ENCODE assay signal across 1 cellular context in the genomic region with DNA sequence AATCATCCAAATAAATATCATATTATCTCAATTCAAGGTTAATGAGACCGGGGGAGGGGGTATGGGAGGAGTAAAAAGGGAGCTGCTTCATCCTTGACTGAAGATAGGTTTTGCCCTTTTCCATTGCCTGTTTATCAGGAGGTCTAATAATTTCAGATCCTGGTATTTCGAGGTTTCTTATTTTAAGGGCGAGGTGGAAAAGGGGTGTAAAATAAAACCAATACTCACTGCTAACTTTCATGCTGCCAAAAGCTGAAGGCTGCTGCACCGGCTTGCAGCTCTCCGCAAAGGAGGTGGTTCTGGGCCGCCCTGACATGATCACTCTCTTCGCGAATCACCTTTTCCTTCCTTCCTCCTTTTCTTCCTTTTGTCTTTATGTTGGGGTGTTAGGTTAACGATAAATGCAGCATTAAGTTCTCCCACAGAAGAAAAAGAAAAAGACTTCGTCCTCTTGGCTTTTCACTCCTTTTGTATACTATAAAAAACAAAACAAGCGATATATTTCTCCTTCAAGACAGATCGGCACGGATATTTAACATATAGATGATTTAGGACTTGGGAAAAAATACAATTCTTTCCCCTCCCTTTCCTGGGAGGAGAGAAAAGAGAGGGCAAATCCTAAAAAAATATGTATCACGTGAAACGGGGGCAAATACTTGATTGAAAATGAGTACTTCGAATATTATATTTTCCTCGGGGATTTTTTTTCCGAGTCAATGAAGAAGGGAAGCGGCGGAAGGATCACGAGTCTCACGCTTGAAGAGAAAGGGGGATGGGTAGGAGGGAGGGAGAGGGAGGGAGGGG.
TF ChIP-seq lines count a peak whose summit lies in the region.

No MANE protein-coding gene starts in this region.

TF ChIP-seq in K562, 482 proteins besides CTCF, POLR2A, EP300 and RAD21 (continued from another document):
- TF ChIP-seq, protein P1, sequence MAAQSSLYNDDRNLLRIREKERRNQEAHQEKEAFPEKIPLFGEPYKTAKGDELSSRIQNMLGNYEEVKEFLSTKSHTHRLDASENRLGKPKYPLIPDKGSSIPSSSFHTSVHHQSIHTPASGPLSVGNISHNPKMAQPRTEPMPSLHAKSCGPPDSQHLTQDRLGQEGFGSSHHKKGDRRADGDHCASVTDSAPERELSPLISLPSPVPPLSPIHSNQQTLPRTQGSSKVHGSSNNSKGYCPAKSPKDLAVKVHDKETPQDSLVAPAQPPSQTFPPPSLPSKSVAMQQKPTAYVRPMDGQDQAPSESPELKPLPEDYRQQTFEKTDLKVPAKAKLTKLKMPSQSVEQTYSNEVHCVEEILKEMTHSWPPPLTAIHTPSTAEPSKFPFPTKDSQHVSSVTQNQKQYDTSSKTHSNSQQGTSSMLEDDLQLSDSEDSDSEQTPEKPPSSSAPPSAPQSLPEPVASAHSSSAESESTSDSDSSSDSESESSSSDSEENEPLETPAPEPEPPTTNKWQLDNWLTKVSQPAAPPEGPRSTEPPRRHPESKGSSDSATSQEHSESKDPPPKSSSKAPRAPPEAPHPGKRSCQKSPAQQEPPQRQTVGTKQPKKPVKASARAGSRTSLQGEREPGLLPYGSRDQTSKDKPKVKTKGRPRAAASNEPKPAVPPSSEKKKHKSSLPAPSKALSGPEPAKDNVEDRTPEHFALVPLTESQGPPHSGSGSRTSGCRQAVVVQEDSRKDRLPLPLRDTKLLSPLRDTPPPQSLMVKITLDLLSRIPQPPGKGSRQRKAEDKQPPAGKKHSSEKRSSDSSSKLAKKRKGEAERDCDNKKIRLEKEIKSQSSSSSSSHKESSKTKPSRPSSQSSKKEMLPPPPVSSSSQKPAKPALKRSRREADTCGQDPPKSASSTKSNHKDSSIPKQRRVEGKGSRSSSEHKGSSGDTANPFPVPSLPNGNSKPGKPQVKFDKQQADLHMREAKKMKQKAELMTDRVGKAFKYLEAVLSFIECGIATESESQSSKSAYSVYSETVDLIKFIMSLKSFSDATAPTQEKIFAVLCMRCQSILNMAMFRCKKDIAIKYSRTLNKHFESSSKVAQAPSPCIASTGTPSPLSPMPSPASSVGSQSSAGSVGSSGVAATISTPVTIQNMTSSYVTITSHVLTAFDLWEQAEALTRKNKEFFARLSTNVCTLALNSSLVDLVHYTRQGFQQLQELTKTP (IDR thresholded peaks at IDR 0.05; ENCODE audit: low read depth in 1 of 2, partially characterized antibody in 2 of 2), result peak in 1 of 2 experiments; percentile 73
- TF ChIP-seq TOE1 (IDR thresholded peaks at IDR 0.05; ENCODE audit: borderline replicate concordance) (0 out of 2 replicates have a peak, but pooled peaks have one; percentile 29), TOE1 (CRISPR knock-in tag; IDR thresholded peaks at IDR 0.05; ENCODE audit: borderline replicate concordance, low read depth) (no peak), PCBP2 (IDR thresholded peaks at IDR 0.05; ENCODE audit: low read depth, low read length, poor library complexity, severe bottlenecking) (peak; percentile 4), TAF1 (IDR thresholded peaks at IDR 0.05; ENCODE audit: control insufficient read depth, extremely low read depth, insufficient read depth, low read length, severe bottlenecking) (peak; percentile 45), CBX8 (IDR thresholded peaks at IDR 0.05; ENCODE audit: borderline replicate concordance, extremely low read depth, low read depth, low read length, poor library complexity, severe bottlenecking) (no peak), HIVEP1 (CRISPR knock-in tag; IDR thresholded peaks at IDR 0.05) (no peak), GTF2E2 (tag; IDR thresholded peaks at IDR 0.05) (no peak), CREM (IDR thresholded peaks at IDR 0.05; ENCODE audit: low read depth) (peak; percentile 24; the same call in 1 of the 2 replicates), BRCA1 (IDR thresholded peaks at IDR 0.05) (no peak), BRCA1 (CRISPR knock-in tag; IDR thresholded peaks at IDR 0.05) (no peak), ZNF444 (CRISPR knock-in tag; IDR thresholded peaks at IDR 0.05) (peak; percentile 98), ELF1 (tag; IDR thresholded peaks at IDR 0.05) (0 out of 2 replicates have a peak, but pooled peaks have one; percentile 4), FOXA1 (IDR thresholded peaks at IDR 0.05; ENCODE audit: borderline replicate concordance) (no peak)
- TF ChIP-seq, protein P2, sequence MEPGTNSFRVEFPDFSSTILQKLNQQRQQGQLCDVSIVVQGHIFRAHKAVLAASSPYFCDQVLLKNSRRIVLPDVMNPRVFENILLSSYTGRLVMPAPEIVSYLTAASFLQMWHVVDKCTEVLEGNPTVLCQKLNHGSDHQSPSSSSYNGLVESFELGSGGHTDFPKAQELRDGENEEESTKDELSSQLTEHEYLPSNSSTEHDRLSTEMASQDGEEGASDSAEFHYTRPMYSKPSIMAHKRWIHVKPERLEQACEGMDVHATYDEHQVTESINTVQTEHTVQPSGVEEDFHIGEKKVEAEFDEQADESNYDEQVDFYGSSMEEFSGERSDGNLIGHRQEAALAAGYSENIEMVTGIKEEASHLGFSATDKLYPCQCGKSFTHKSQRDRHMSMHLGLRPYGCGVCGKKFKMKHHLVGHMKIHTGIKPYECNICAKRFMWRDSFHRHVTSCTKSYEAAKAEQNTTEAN (CRISPR knock-in tag; IDR thresholded peaks at IDR 0.05), result no peak
- TF ChIP-seq, protein P3, sequence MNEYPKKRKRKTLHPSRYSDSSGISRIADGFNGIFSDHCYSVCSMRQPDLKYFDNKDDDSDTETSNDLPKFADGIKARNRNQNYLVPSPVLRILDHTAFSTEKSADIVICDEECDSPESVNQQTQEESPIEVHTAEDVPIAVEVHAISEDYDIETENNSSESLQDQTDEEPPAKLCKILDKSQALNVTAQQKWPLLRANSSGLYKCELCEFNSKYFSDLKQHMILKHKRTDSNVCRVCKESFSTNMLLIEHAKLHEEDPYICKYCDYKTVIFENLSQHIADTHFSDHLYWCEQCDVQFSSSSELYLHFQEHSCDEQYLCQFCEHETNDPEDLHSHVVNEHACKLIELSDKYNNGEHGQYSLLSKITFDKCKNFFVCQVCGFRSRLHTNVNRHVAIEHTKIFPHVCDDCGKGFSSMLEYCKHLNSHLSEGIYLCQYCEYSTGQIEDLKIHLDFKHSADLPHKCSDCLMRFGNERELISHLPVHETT (CRISPR knock-in tag; conservative IDR thresholded peaks at IDR 0.05 in 1 of 2, IDR thresholded peaks at IDR 0.05 in 1 of 2), result no peak
